1 cellular context compared by ENCODE assay signal in the genomic region with DNA sequence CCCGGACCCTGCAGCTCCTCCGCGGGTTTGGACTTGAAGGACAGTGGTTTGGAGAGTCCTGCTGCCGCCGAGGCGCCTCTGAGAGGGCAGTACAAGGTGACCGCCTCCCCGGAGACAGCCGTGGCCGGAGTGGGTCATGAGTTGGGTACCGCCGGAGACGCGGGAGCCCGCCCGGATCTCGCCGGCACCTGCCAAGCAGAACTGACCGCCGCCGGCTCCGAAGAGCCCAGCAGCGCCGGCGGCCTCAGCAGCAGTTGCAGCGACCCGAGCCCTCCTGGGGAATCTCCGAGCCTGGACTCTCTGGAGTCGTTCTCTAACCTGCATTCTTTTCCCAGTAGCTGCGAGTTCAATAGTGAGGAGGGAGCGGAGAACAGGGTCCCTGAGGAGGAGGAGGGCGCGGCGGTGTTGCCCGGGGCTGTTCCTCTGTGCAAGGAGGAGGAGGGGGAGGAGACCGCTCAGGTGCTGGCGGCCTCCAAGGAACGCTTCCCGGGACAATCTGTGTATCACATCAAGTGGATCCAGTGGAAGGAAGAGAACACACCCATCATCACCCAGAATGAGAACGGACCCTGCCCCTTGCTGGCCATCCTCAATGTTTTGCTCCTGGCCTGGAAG.
TF ChIP-seq lines count a peak whose summit lies in the region.

No MANE protein-coding gene starts in this region.

TF ChIP-seq in IMR-90, 13 proteins besides CTCF, POLR2A, EP300 and RAD21:
- no peak for TF ChIP-seq BHLHE40 (IDR thresholded peaks at IDR 0.05; ENCODE audit: low read depth, low read length)
